13 cellular contexts compared by ENCODE assay signal in the genomic region with DNA sequence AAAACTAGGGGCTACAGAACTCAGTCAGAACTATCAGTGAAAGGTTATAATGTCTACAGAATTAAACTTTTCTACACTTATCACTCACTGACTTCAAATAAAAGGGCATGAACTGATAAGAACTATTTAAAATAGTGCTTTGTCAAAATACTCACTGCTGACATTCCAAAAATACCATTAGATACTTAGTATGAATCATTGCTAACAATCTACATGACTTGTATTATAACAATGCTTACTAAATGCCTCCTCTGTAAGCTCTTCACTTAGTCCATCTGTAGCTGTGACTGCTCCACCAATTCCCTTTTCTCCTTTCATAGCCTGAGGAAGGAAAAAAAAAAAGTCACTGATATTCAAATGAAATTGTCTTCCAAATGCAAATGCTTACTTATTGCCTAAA. TPM values are rescaled to one million over a fixed set of nuclear protein-coding genes. Genes with fewer than 3 reads are reported as not detected.
A peak's percentile ranks its signal among the peaks of the same experiment; 100 is the strongest.
DNase-seq lines count a peak whose midpoint lies in the region; FAIRE-seq and TF ChIP-seq lines count a peak whose summit lies in the region.
"Had no signal": no experiment of that assay in that cellular context is flagged by ENCODE, and none has a peak within 500 bp of the region (broad histone marks: within the 10 kb centered on the region; RNA-seq: fewer than 3 reads in every experiment).

No MANE protein-coding gene starts in this region.

- H3K27ac Mint-ChIP-seq in CD8-positive, alpha-beta memory T cell = peak overlapping the region in 1 of 8 donors; percentile 10
- H3K27ac Mint-ChIP-seq in activated T-helper 2 cell treated with anti-CD3 and anti-CD28 coated beads, Interferon-gamma antibody, Interleukin-2, Interleukin-4, amounts not matched to agents 10 μg/mL and 5 μg/mL and 100 μg/mL, durations not matched to agents 14 hours and 24 hours and 36 hours = no peak overlapping the region

- H3K27ac ChIP-seq in CD8-positive, alpha-beta memory T cell (ENCODE audit: low read depth, low read length) = no peak overlapping the region
- H3K27ac ChIP-seq in prostate gland = no peak overlapping the region

- POLR2A ChIA-PET in CD8-positive, alpha-beta memory T cell (lab: Charles Lee) = interaction anchor here (1.3 kb wide), 1 partner anchor 17 kb away, joined by 6 read pairs; a partner anchor contains a TSS

- no peaks in the 10 kb centered on the region for H3K4me1 ChIP-seq in CD8-positive, alpha-beta memory T cell (ENCODE audit: insufficient read depth, low read length)
- H3K4me1 ChIP-seq in prostate gland (replicated peaks) = no peaks in the 10 kb centered on the region

- H3K4me1 Mint-ChIP-seq in CD8-positive, alpha-beta memory T cell = peaks cover under 1 to 12% (median 7%) of the 10 kb centered on the region in 3 donors
- H3K4me1 Mint-ChIP-seq in activated T-helper 2 cell treated with anti-CD3 and anti-CD28 coated beads, Interferon-gamma antibody, Interleukin-2, Interleukin-4, amounts not matched to agents 10 μg/mL and 5 μg/mL and 100 μg/mL, durations not matched to agents 14 hours and 24 hours and 36 hours (ENCODE audit: low read depth) = peaks cover 3% of the 10 kb centered on the region

- in situ Hi-C loops in SK-MEL-5 (cut with HindIII; ENCODE audit: low pct_unique_long_range_greater_than_20kb, low sequenced_read_pairs) = no loop called here

- no peak for TF ChIP-seq CTCF in fibroblast of the aortic adventitia (IDR thresholded peaks at IDR 0.05; ENCODE audit: insufficient read depth, low read length)
- no peak for TF ChIP-seq CTCF in prostate gland (IDR thresholded peaks at IDR 0.05)

- peaks cover 0 to 74% (median 11%) of the 10 kb centered on the region in 3 donors for H3K36me3 Mint-ChIP-seq in CD8-positive, alpha-beta memory T cell
- peaks cover 48% of the 10 kb centered on the region for H3K36me3 Mint-ChIP-seq in activated T-helper 2 cell treated with anti-CD3 and anti-CD28 coated beads, Interferon-gamma antibody, Interleukin-2, Interleukin-4, amounts not matched to agents 10 μg/mL and 5 μg/mL and 100 μg/mL, durations not matched to agents 14 hours and 24 hours and 36 hours (ENCODE audit: low read depth)

- no peak for TF ChIP-seq POLR2A in prostate gland (IDR thresholded peaks at IDR 0.05)

- FAIRE-seq in GM18507 (lab: Jason Lieb, UNC) = peak; percentile 15

- CTCF ChIA-PET in CD8-positive, alpha-beta memory T cell (lab: Charles Lee) = interaction anchor here (0.5 to 2.2 kb wide), 2 partner anchors 12 to 753 kb away, joined by 3 to 12 read pairs; no protein-coding TSS in a partner anchor

- peaks cover 11% of the 10 kb centered on the region for H3K36me3 ChIP-seq in CD8-positive, alpha-beta memory T cell (ENCODE audit: insufficient read depth, low read length)
- H3K36me3 ChIP-seq in prostate gland = no peaks in the 10 kb centered on the region

- no peaks in the 10 kb centered on the region for H3K27me3 ChIP-seq in CD8-positive, alpha-beta memory T cell (ENCODE audit: insufficient read depth, low read length, poor library complexity, severe bottlenecking)
- no peaks in the 10 kb centered on the region for H3K27me3 ChIP-seq in prostate gland (replicated peaks; ENCODE audit: insufficient read depth)

- no peaks in the 10 kb centered on the region for H3K9me3 ChIP-seq in CD8-positive, alpha-beta memory T cell (ENCODE audit: low read length)
- H3K9me3 ChIP-seq in prostate gland = no peaks in the 10 kb centered on the region

- H3K27me3 Mint-ChIP-seq in CD8-positive, alpha-beta memory T cell = no peaks in the 10 kb centered on the region
- no peaks in the 10 kb centered on the region for H3K27me3 Mint-ChIP-seq in activated T-helper 2 cell treated with anti-CD3 and anti-CD28 coated beads, Interferon-gamma antibody, Interleukin-2, Interleukin-4, amounts not matched to agents 10 μg/mL and 5 μg/mL and 100 μg/mL, durations not matched to agents 14 hours and 24 hours and 36 hours (ENCODE audit: low read depth)

- H3K4me3 ChIP-seq in fibroblast of the aortic adventitia (ENCODE audit: low read depth, low read length) (no peak overlapping the region), prostate gland (no peak overlapping the region)
- no peak overlapping the region for H3K4me3 ChIP-seq in CD8-positive, alpha-beta memory T cell (ENCODE audit: low read length)

- DNase-seq in GM18507 (ENCODE audit: extremely low spot score, insufficient read length, low read depth) (no peak), SK-MEL-5 (ENCODE audit: low read depth, low spot score) (peak; percentile 21), fibroblast of the aortic adventitia (ENCODE audit: low read depth) (peak; percentile 75), pulmonary artery endothelial cell (ENCODE audit: low read depth, low spot score) (peak; percentile 19), prostate gland (ENCODE audit: low spot score) (no peak)
- no peak for DNase-seq in CD8-positive, alpha-beta memory T cell
- no peak for DNase-seq in activated T-helper 2 cell treated with anti-CD3 and anti-CD28 coated beads, Interferon-gamma antibody, Interleukin-2, Interleukin-4, amounts not matched to agents 10 μg/mL and 5 μg/mL and 100 μg/mL, durations not matched to agents 14 hours and 24 hours and 36 hours (ENCODE audit: low spot score)
- no peak for DNase-seq in central memory CD4-positive, alpha-beta T cell
- DNase-seq: activated CD4-positive, alpha-beta T cell treated with anti-CD3 and anti-CD28 coated beads for 4 hours; activated gamma-delta T cell treated with Interleukin-2 at 50 U/mL for 16 hours; DMS53; NCI-H2171 treated with DMSO at 0.1 percent for 48 hours; stimulated activated CD4-positive, alpha-beta T cell treated with anti-CD3 and anti-CD28 coated beads, Interleukin-4, amount 100 ng/mL, for 1 hour had no signal

- H3K9me3 Mint-ChIP-seq in CD8-positive, alpha-beta memory T cell = no peaks in the 10 kb centered on the region
- no peaks in the 10 kb centered on the region for H3K9me3 Mint-ChIP-seq in activated T-helper 2 cell treated with anti-CD3 and anti-CD28 coated beads, Interferon-gamma antibody, Interleukin-2, Interleukin-4, amounts not matched to agents 10 μg/mL and 5 μg/mL and 100 μg/mL, durations not matched to agents 14 hours and 24 hours and 36 hours

- intact Hi-C loops in activated T-helper 2 cell treated with anti-CD3 and anti-CD28 coated beads, Interferon-gamma antibody, Interleukin-2, Interleukin-4, amounts not matched to agents 10 μg/mL and 5 μg/mL and 100 μg/mL, durations not matched to agents 14 hours and 24 hours and 36 hours (cut with micrococcal nuclease) = no loop called here
- intact Hi-C loops in prostate gland (cut with DNase I) = no loop called here

- H3K4me3 Mint-ChIP-seq in CD8-positive, alpha-beta memory T cell = no peak overlapping the region
- no peak overlapping the region for H3K4me3 Mint-ChIP-seq in activated T-helper 2 cell treated with anti-CD3 and anti-CD28 coated beads, Interferon-gamma antibody, Interleukin-2, Interleukin-4, amounts not matched to agents 10 μg/mL and 5 μg/mL and 100 μg/mL, durations not matched to agents 14 hours and 24 hours and 36 hours (ENCODE audit: low read depth)

RNA-seq across cellular contexts. Expression of a gene that starts 17.0 kb away (rescaled TPM):
- 19.0 and 22.1 TPM in 2 replicates for total RNA-seq in SK-MEL-5 (2014; rRNA removed; shearing (Covaris generic))
- polyA plus RNA-seq in SK-MEL-5 (2015; cell fraction: cytosol; rRNA removed) = 11.9 and 16.5 TPM in 2 replicates
- polyA plus RNA-seq in SK-MEL-5 (2015; cell fraction: nucleus; rRNA removed) = 29.5 and 37.7 TPM in 2 replicates
- total RNA-seq in fibroblast of the aortic adventitia (ENCODE audit: low replicate concordance) (20.2 and 43.7 TPM in 2 replicates), pulmonary artery endothelial cell (17.6 and 24.7 TPM in 2 replicates), prostate gland (10 to 100 TPM; 37.9 to 41.1 TPM)
- total RNA-seq in CD8-positive, alpha-beta memory T cell = 10 to 100 TPM; 25.5 to 27.5 TPM
- 41.1 TPM for polyA plus RNA-seq in CD8-positive, alpha-beta memory T cell
- 29.0 and 30.0 TPM in 2 replicates for total RNA-seq in activated T-helper 2 cell treated with anti-CD3 and anti-CD28 coated beads, Interferon-gamma antibody, Interleukin-2, Interleukin-4, amounts not matched to agents 10 μg/mL and 5 μg/mL and 100 μg/mL, durations not matched to agents 14 hours and 24 hours and 36 hours

RNA-seq across cellular contexts. Expression of a gene that starts 56.7 kb away (rescaled TPM):
- 9.4 and 10.8 TPM in 2 replicates for total RNA-seq in SK-MEL-5 (2014; rRNA removed; shearing (Covaris generic))
- polyA plus RNA-seq in SK-MEL-5 (2015; cell fraction: cytosol; rRNA removed) = 5.9 TPM in 2 replicates
- polyA plus RNA-seq in SK-MEL-5 (2015; cell fraction: nucleus; rRNA removed) = 21.7 and 28.7 TPM in 2 replicates
- 28.3 and 30.5 TPM in 2 replicates for total RNA-seq in fibroblast of the aortic adventitia (ENCODE audit: low replicate concordance)
- 13.5 and 30.4 TPM in 2 replicates for total RNA-seq in pulmonary artery endothelial cell
- total RNA-seq in CD8-positive, alpha-beta memory T cell = 10 to 100 TPM; 12.5 to 13.0 TPM
- 8.5 TPM for polyA plus RNA-seq in CD8-positive, alpha-beta memory T cell
- 8.7 and 9.1 TPM in 2 replicates for total RNA-seq in activated T-helper 2 cell treated with anti-CD3 and anti-CD28 coated beads, Interferon-gamma antibody, Interleukin-2, Interleukin-4, amounts not matched to agents 10 μg/mL and 5 μg/mL and 100 μg/mL, durations not matched to agents 14 hours and 24 hours and 36 hours
- 10 to 100 TPM; 18.3 to 18.6 TPM for total RNA-seq in prostate gland

Comparison
In these comparisons a context has a peak if more than half of its experiments do, and no peak if none do; other contexts are left out.
1. DNase-seq: peak in SK-MEL-5 (single experiment), fibroblast of the aortic adventitia (single experiment) and pulmonary artery endothelial cell (single experiment); none in GM18507 (single experiment), CD8-positive, alpha-beta memory T cell (0 of 5), activated T-helper 2 cell treated with anti-CD3 and anti-CD28 coated beads, Interferon-gamma antibody, Interleukin-2, Interleukin-4, amounts not matched to agents 10 μg/mL and 5 μg/mL and 100 μg/mL, durations not matched to agents 14 hours and 24 hours and 36 hours (single experiment), central memory CD4-positive, alpha-beta T cell (single experiment) and prostate gland (single experiment).